In genomic region chr1:153534933-153535663, GRCh38 we compare ENCODE assay signal across 9 cellular contexts. TPM values are rescaled to one million over a fixed set of nuclear protein-coding genes. Genes with fewer than 3 reads are reported as not detected.
DNase-seq lines count a peak whose midpoint lies in the region; ATAC-seq, FAIRE-seq and TF ChIP-seq lines count a peak whose summit lies in the region.
"Had no signal": no experiment of that assay in that cellular context is flagged by ENCODE, and none has a peak within 500 bp of the region (broad histone marks: within the 10 kb centered on the region; RNA-seq: fewer than 3 reads in every experiment).

No MANE protein-coding gene starts in this region.

- no peak for TF ChIP-seq CTCF in D721Med (IDR thresholded peaks at IDR 0.05; ENCODE audit: insufficient read depth, missing control alignments)

- ATAC-seq in central memory CD8-positive, alpha-beta T cell (replicated peaks; ENCODE audit: extremely low read depth, poor library complexity, severe bottlenecking): peak; percentile 8
- ATAC-seq in left lobe of liver: peak; percentile 32

- FAIRE-seq in D721Med (lab: Jason Lieb, UNC): no peak
- FAIRE-seq: A204.1 had no signal

- no peaks in the 10 kb centered on the region for H3K27me3 Mint-ChIP-seq in central memory CD8-positive, alpha-beta T cell
- no peaks in the 10 kb centered on the region for H3K27me3 Mint-ChIP-seq in stimulated activated naive CD8-positive, alpha-beta T cell treated with anti-CD3 and anti-CD28 coated beads, Interleukin-15, Interleukin-2, amounts not matched to agents 100 ng/mL and 50 ng/mL, for 24 hours

- H3K9me3 Mint-ChIP-seq in central memory CD8-positive, alpha-beta T cell: no peaks in the 10 kb centered on the region
- no peaks in the 10 kb centered on the region for H3K9me3 Mint-ChIP-seq in stimulated activated naive CD8-positive, alpha-beta T cell treated with anti-CD3 and anti-CD28 coated beads, Interleukin-15, Interleukin-2, amounts not matched to agents 100 ng/mL and 50 ng/mL, for 24 hours

- peaks cover 60% of the 10 kb centered on the region for H3K4me1 Mint-ChIP-seq in central memory CD8-positive, alpha-beta T cell
- H3K4me1 Mint-ChIP-seq in stimulated activated naive CD8-positive, alpha-beta T cell treated with anti-CD3 and anti-CD28 coated beads, Interleukin-15, Interleukin-2, amounts not matched to agents 100 ng/mL and 50 ng/mL, for 24 hours (ENCODE audit: low read depth): peaks cover 79% of the 10 kb centered on the region

- peaks cover 18% of the 10 kb centered on the region for H3K36me3 Mint-ChIP-seq in central memory CD8-positive, alpha-beta T cell (ENCODE audit: insufficient read depth)
- H3K36me3 Mint-ChIP-seq in stimulated activated naive CD8-positive, alpha-beta T cell treated with anti-CD3 and anti-CD28 coated beads, Interleukin-15, Interleukin-2, amounts not matched to agents 100 ng/mL and 50 ng/mL, for 24 hours (ENCODE audit: low read depth): peaks cover 15% of the 10 kb centered on the region

- DNase-seq in DMS53 (lab: John Stamatoyannopoulos, UW) (peak; percentile 50), DMS53 treated with DMSO at 0.1 percent for 48 hours (lab: John Stamatoyannopoulos, UW; ENCODE audit: unreplicated experiment) (no peak), RPMI8226 (peak; percentile 73), left lobe of liver (ENCODE audit: low spot score) (no peak), NAMALWA (ENCODE audit: low spot score) (no peak), D721Med (ENCODE audit: insufficient read length, low spot score) (no peak)
- no peak for DNase-seq in central memory CD8-positive, alpha-beta T cell (ENCODE audit: low spot score in 2 of 2)

- H3K27ac Mint-ChIP-seq in central memory CD8-positive, alpha-beta T cell (ENCODE audit: low read depth): peak overlapping the region; percentile 93
- peak overlapping the region; percentile 90 for H3K27ac Mint-ChIP-seq in stimulated activated naive CD8-positive, alpha-beta T cell treated with anti-CD3 and anti-CD28 coated beads, Interleukin-15, Interleukin-2, amounts not matched to agents 100 ng/mL and 50 ng/mL, for 24 hours

- peak overlapping the region; percentile 91 for H3K4me3 Mint-ChIP-seq in central memory CD8-positive, alpha-beta T cell
- H3K4me3 Mint-ChIP-seq in stimulated activated naive CD8-positive, alpha-beta T cell treated with anti-CD3 and anti-CD28 coated beads, Interleukin-15, Interleukin-2, amounts not matched to agents 100 ng/mL and 50 ng/mL, for 24 hours: peak overlapping the region; percentile 97

RNA-seq across cellular contexts. Expression of gene S100A6, which starts 0.7 kb away (rescaled TPM):
- total RNA-seq in left lobe of liver: 13.9 TPM

RNA-seq across cellular contexts. Expression of gene S100A5, which starts 5.6 kb away (rescaled TPM):
- not detected for total RNA-seq in left lobe of liver

RNA-seq across cellular contexts. Expression of gene S100A4, which starts 10.5 kb away (rescaled TPM):
- total RNA-seq in left lobe of liver: 7.1 TPM

RNA-seq across cellular contexts. Expression of gene S100A3, which starts 14.0 kb away (rescaled TPM):
- total RNA-seq in left lobe of liver: not detected

RNA-seq across cellular contexts. Expression of gene S100A2, which starts 30.5 kb away (rescaled TPM):
- 0.55 TPM for total RNA-seq in left lobe of liver

Comparison
In these comparisons a context has a peak if more than half of its experiments do, and no peak if none do; other contexts are left out.
1. DNase-seq: peak in DMS53 (single experiment) and RPMI8226 (single experiment); none in DMS53 treated with DMSO at 0.1 percent for 48 hours (single experiment), central memory CD8-positive, alpha-beta T cell (0 of 2), left lobe of liver (single experiment), NAMALWA (single experiment) and D721Med (single experiment).